24 cellular contexts compared by ENCODE assay signal in the genomic region with DNA sequence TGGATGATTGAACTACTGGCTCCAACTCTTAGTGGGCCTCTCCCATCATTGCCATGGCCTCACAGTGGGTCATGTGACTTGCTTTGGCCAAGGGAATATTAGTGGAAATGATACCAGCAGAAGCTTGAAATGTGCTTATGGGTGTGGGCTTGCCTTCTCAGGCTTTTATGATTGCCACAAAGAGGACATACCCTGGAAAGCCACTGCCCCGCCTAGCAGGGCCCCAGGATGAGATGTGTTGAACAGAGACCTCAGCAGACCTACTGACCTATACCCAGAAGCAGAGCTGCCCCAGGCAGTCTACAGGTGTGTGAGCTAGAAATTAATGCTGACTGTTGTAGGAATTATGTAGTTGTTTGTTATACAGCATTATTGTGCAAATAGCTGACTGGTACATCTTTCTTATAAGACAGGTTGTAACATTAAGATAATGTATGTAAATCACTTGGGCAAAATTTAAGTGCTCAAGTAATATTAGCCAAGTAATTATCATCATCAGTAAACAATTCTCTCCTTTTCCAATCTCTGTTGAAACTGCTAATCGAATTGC.
"Had no signal": no experiment of that assay in that cellular context is flagged by ENCODE, and none has a peak within 500 bp of the region (broad histone marks: within the 10 kb centered on the region; RNA-seq: fewer than 3 reads in every experiment).

No MANE protein-coding gene starts in this region.

- H3K4me3 ChIP-seq: left lung, lung, mucosa of descending colon, right lobe of liver, upper lobe of right lung had no signal

- ATAC-seq: activated T-cell treated with anti-CD3 and anti-CD28 coated beads, Interleukin-2, amount 50 U/mL, for 4 hours; activated T-helper 17 cell treated with anti-CD3 and anti-CD28 coated beads, Interleukin-2, amount 50 U/mL, for 72 hours; left lung; mucosa of descending colon; right lobe of liver; stimulated activated memory B cell treated with anti-CD40 and anti-IgM and Interleukin-4, amounts not matched to agents 10 μg/mL and 1 μg/mL and 100 μg/mL, for 72 hours; stimulated activated naive CD8-positive, alpha-beta T cell treated with anti-CD3 and anti-CD28 coated beads, Interleukin-15, amount 100 ng/mL, for 72 hours; upper lobe of right lung had no signal

- H3K9me3 ChIP-seq: left lung, mucosa of descending colon, right lobe of liver, upper lobe of right lung had no signal

- H3K27ac ChIP-seq: brain microvascular endothelial cell, left lung, right lobe of liver, upper lobe of right lung had no signal

- H3K4me1 ChIP-seq: left lung, right lobe of liver, upper lobe of right lung had no signal

- H3K27me3 ChIP-seq: left lung, right lobe of liver, upper lobe of right lung had no signal

- H3K36me3 ChIP-seq: brain microvascular endothelial cell, left lung, right lobe of liver, upper lobe of right lung had no signal

- DNase-seq: activated CD4-positive, alpha-beta T cell treated with anti-CD3 and anti-CD28 coated beads for 4 hours; activated CD4-positive, alpha-beta T cell treated with anti-CD3 and anti-CD28 coated beads, Interleukin-2, amount 50 U/mL, for 4 hours; activated gamma-delta T cell treated with Interleukin-2 at 50 U/mL for 16 hours; activated naive CD4-positive, alpha-beta T cell treated with anti-CD3 and anti-CD28 coated beads, Interleukin-2, amount 50 U/mL, for 16 hours; activated T-cell treated with anti-CD3 and anti-CD28 coated beads, Interleukin-2, amount 50 U/mL, for 4 hours; amniotic stem cell; brain microvascular endothelial cell; endodermal cell; foreskin fibroblast; hippocampal formation; left lung; mesendoderm; mucosa of descending colon; small intestine; stimulated activated CD4-positive, alpha-beta T cell treated with anti-CD3 and anti-CD28 coated beads, Interleukin-4, amount 100 ng/mL, for 4 hours; stimulated activated CD8-positive, alpha-beta memory T cell treated with anti-CD3 and anti-CD28 coated beads, Interleukin-4, amount 100 ng/mL, for 48 hours; stimulated activated naive CD8-positive, alpha-beta T cell treated with anti-CD3 and anti-CD28 coated beads, Interleukin-15, amount 100 ng/mL, for 72 hours; substantia nigra; upper lobe of right lung had no signal

- FAIRE-seq: astrocyte, small intestine had no signal
